Comparison of ENCODE assay signal across 22 cellular contexts in the genomic region with DNA sequence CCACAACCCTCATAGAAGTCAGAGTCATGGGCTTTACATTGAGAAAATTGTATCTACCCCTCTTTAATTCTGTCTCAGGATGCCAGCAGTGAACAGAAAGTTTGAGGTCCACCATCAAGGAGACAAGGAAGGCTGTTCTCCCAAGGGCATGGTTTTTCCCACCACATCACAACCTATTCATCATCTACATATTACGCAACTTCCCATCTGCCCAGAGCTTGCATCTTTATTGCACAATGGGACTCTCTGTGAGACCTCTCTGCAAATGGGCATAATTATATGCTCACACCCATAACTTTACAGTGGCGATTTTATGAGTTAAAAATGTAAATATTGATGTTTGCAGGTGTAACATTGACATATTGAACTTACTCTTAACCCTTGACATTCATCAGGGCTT. TPM values are rescaled to one million over a fixed set of nuclear protein-coding genes. Genes with fewer than 3 reads are reported as not detected.
DNase-seq lines count a peak whose midpoint lies in the region; ATAC-seq and TF ChIP-seq lines count a peak whose summit lies in the region.
"Had no signal": no experiment of that assay in that cellular context is flagged by ENCODE, and none has a peak within 500 bp of the region (broad histone marks: within the 10 kb centered on the region; RNA-seq: fewer than 3 reads in every experiment).

No MANE protein-coding gene starts in this region.

- H3T11ph ChIP-seq in H9 (ENCODE audit: low read length), result no peak overlapping the region

- DNase-seq in A673 (ENCODE audit: low spot score) (peak; percentile 4), HCT116 (ENCODE audit: low read depth, low spot score) (no peak), NCI-H748 treated with DMSO at 0.1 percent for 48 hours (lab: John Stamatoyannopoulos, UW) (peak; percentile 16), epithelial cell of prostate (ENCODE audit: low read depth, low spot score) (peak; percentile 5), NCI-H1105 treated with DMSO at 0.1 percent for 48 hours (lab: John Stamatoyannopoulos, UW) (no peak), H9 (no peak), NCI-H526 (lab: John Stamatoyannopoulos, UW) (no peak), T-helper 2 cell (no peak)
- DNase-seq: activated CD4-positive, alpha-beta T cell treated with anti-CD3 and anti-CD28 coated beads, Interleukin-2, amount 10 ng/mL, durations not matched to agents 7 days and 5 days; COR-L47; effector memory CD4-positive, alpha-beta T cell; MG63; NCI-H2107; NCI-H524 treated with DMSO at 0.1 percent for 48 hours; nephron progenitor cell; posterior cingulate gyrus; SK-N-SH had no signal

- H4K20me1 ChIP-seq in HCT116 (ENCODE audit: insufficient read depth) (no peaks in the 10 kb centered on the region), H9 (ENCODE audit: control insufficient read depth, insufficient read depth, insufficient read length) (no peaks in the 10 kb centered on the region)

- H3K27ac ChIP-seq in A673 (ENCODE audit: low read depth, low read length, poor library complexity, severe bottlenecking) (no peak overlapping the region), HCT116 (ENCODE audit: low read depth, low read length) (no peak overlapping the region), epithelial cell of prostate (no peak overlapping the region), H9 (ENCODE audit: insufficient read length, low read depth, low read length) (no peak overlapping the region)

- H3K4me2 ChIP-seq in HCT116 (ENCODE audit: low read length) (no peak overlapping the region), H9 (ENCODE audit: insufficient read depth, insufficient read length, low read length) (no peak overlapping the region)
- H3K4me2 ChIP-seq: SK-N-SH had no signal

- H3K9ac ChIP-seq in HCT116 (ENCODE audit: low read length) (no peak overlapping the region), H9 (ENCODE audit: extremely low read depth, insufficient read length, low read length) (no peak overlapping the region)
- H3K9ac ChIP-seq: SK-N-SH had no signal

- no peaks in the 10 kb centered on the region for H3K9me3 ChIP-seq in A673 (ENCODE audit: low read depth, low read length, poor library complexity, severe bottlenecking)
- H3K9me3 ChIP-seq in HCT116 (ENCODE audit: control insufficient read depth in 1 of 2, insufficient read depth in 1 of 2, low read depth in 1 of 2, low read length in 2 of 2), result no peaks in the 10 kb centered on the region
- peaks cover 69% of the 10 kb centered on the region for H3K9me3 ChIP-seq in H9 (ENCODE audit: control insufficient read depth, low read depth, low read length)
- H3K9me3 ChIP-seq: MG63, SK-N-SH had no signal

- H3K27me3 ChIP-seq in A673 (replicated peaks; ENCODE audit: insufficient read depth, low read depth, low read length, poor library complexity), result no peaks in the 10 kb centered on the region
- no peaks in the 10 kb centered on the region for H3K27me3 ChIP-seq in HCT116 (ENCODE audit: insufficient read depth, low read length)
- H3K27me3 ChIP-seq in H9 (ENCODE audit: insufficient read depth, low read length), result no peaks in the 10 kb centered on the region
- H3K27me3 ChIP-seq: MG63 had no signal

- H3K9me3 Mint-ChIP-seq in H9, result peaks cover 50 to 69% of the 10 kb centered on the region in 2 experiments
- H3K9me3 Mint-ChIP-seq: activated CD4-positive, alpha-beta T cell treated with anti-CD3 and anti-CD28 coated beads, Interleukin-2, amount 10 ng/mL, durations not matched to agents 7 days and 5 days had no signal

- H3K27me3 Mint-ChIP-seq in H9 (ENCODE audit: low read depth), result peaks cover 6% of the 10 kb centered on the region; the same call in 1 of the 2 replicates
- H3K27me3 Mint-ChIP-seq: activated CD4-positive, alpha-beta T cell treated with anti-CD3 and anti-CD28 coated beads, Interleukin-2, amount 10 ng/mL, durations not matched to agents 7 days and 5 days had no signal

- H3K56ac ChIP-seq in H9 (ENCODE audit: insufficient read length, low read depth, low read length), result no peak overlapping the region

- no peak overlapping the region for H2BK20ac ChIP-seq in H9 (ENCODE audit: low read depth, low read length, poor library complexity, severe bottlenecking)

- H2BK120ac ChIP-seq in H9 (ENCODE audit: low read depth, low read length, poor library complexity, severe bottlenecking), result no peak overlapping the region

- no peaks in the 10 kb centered on the region for H3K4me1 ChIP-seq in A673 (ENCODE audit: insufficient read depth, low read length, poor library complexity, severe bottlenecking)
- no peaks in the 10 kb centered on the region for H3K4me1 ChIP-seq in HCT116 (ENCODE audit: control insufficient read depth in 1 of 2, insufficient read depth in 2 of 2, low read length in 2 of 2)
- no peaks in the 10 kb centered on the region for H3K4me1 ChIP-seq in H9 (ENCODE audit: insufficient read depth, low read length)

- no peaks in the 10 kb centered on the region for H3K79me1 ChIP-seq in H9 (ENCODE audit: insufficient read depth, low read depth, low read length, poor library complexity, severe bottlenecking)

- intact Hi-C loops in A673 (cut with micrococcal nuclease; ENCODE audit: unreplicated experiment), result no loop called here
- intact Hi-C loops in HCT116 (cut with micrococcal nuclease), result no loop called here

- no peak overlapping the region for H2BK12ac ChIP-seq in H9 (ENCODE audit: insufficient read length, low read depth, low read length)

- RAD21 ChIA-PET in HCT116 (lab: Charles Lee; ENCODE audit: low non-redundant PET in 1 of 2, low total read pairs in 2 of 2, uncharacterized antibody in 2 of 2, unreplicated experiment in 2 of 2), result no interaction called here

- H3K36me3 Mint-ChIP-seq in H9 (ENCODE audit: insufficient read depth in 1 of 3, low read depth in 3 of 3), result no peaks in the 10 kb centered on the region

- H2BK15ac ChIP-seq in H9 (ENCODE audit: low read depth, low read length), result no peak overlapping the region

- no peak overlapping the region for H4K91ac ChIP-seq in H9 (ENCODE audit: insufficient read length, low read depth, low read length)

- H2AFZ ChIP-seq in HCT116 (ENCODE audit: low read depth, low read length, poor library complexity, severe bottlenecking) (no peak overlapping the region), H9 (ENCODE audit: low read length) (no peak overlapping the region)

- no peak overlapping the region for H3K23ac ChIP-seq in H9 (ENCODE audit: insufficient read length, low read depth, low read length)

- POLR2A ChIA-PET in A673 (lab: Charles Lee; ENCODE audit: low non-redundant PET), result no interaction called here
- POLR2A ChIA-PET in HCT116 (lab: Charles Lee), result no interaction called here

- H3K14ac ChIP-seq in H9 (ENCODE audit: insufficient read depth, low read length), result no peak overlapping the region

- CTCF ChIA-PET in A673 (lab: Charles Lee) (no interaction called here), HCT116 (lab: Charles Lee) (no interaction called here)

- TF ChIP-seq POLR2A in HCT116 (IDR thresholded peaks at IDR 0.05; ENCODE audit: borderline replicate concordance, extremely low read depth, insufficient read depth, insufficient read length), result no peak

- no peaks in the 10 kb centered on the region for H3K23me2 ChIP-seq in H9 (ENCODE audit: insufficient read length, low read depth, low read length, poor library complexity, severe bottlenecking)

- no peak overlapping the region for H4K8ac ChIP-seq in H9 (replicated peaks; ENCODE audit: insufficient read length, low read depth, low read length)

- H3K4me3 ChIP-seq in A673 (ENCODE audit: low read depth, low read length, poor library complexity, severe bottlenecking) (no peak overlapping the region), HCT116 (replicated peaks in 1 of 2; ENCODE audit: low read depth in 1 of 2, low read length in 2 of 2) (no peak overlapping the region)
- H3K4me3 ChIP-seq: MG63 had no signal

- H3K4ac ChIP-seq in H9 (ENCODE audit: low read depth, low read length), result no peak overlapping the region

- WGBS in H9 (ENCODE audit: extremely low coverage, insufficient read length, low lambda C conversion rate), result no CpG with 5 or more reads among the region's 2 CpGs

- no peak overlapping the region for H3K27ac Mint-ChIP-seq in H9
- H3K27ac Mint-ChIP-seq: activated CD4-positive, alpha-beta T cell treated with anti-CD3 and anti-CD28 coated beads, Interleukin-2, amount 10 ng/mL, durations not matched to agents 7 days and 5 days; nephron progenitor cell had no signal

- H4K5ac ChIP-seq in H9 (ENCODE audit: insufficient read length, low read depth, low read length), result no peak overlapping the region

- H2AK5ac ChIP-seq in H9 (ENCODE audit: insufficient read length, low read length), result no peak overlapping the region

- H3K79me2 ChIP-seq in HCT116 (ENCODE audit: insufficient read depth, low read length) (no peaks in the 10 kb centered on the region), H9 (ENCODE audit: insufficient read depth, low read length) (no peaks in the 10 kb centered on the region)

- no peak for ATAC-seq in HCT116

- TF ChIP-seq RAD21 in HCT116 (IDR thresholded peaks at IDR 0.05; ENCODE audit: low read depth), result no peak

- no peaks in the 10 kb centered on the region for H3K9me2 ChIP-seq in HCT116 (ENCODE audit: insufficient read depth)
- H3K9me2 ChIP-seq: SK-N-SH had no signal

- no peak overlapping the region for H2BK5ac ChIP-seq in H9 (ENCODE audit: insufficient read length, low read length)

- no TSS peak for BruUV-seq in A673 (replicated peaks; lab: Mats Ljungman, UMichigan)
- no TSS peak for BruUV-seq in HCT116 (replicated peaks; lab: Mats Ljungman, UMichigan)

- no peaks in the 10 kb centered on the region for H3K4me1 Mint-ChIP-seq in H9
- H3K4me1 Mint-ChIP-seq: activated CD4-positive, alpha-beta T cell treated with anti-CD3 and anti-CD28 coated beads, Interleukin-2, amount 10 ng/mL, durations not matched to agents 7 days and 5 days; nephron progenitor cell had no signal

- no peak overlapping the region for H3K18ac ChIP-seq in H9 (ENCODE audit: insufficient read length, low read depth, low read length)

- TF ChIP-seq CTCF in A673 (conservative IDR thresholded peaks at IDR 0.05; ENCODE audit: low read depth, low read length) (no peak), HCT116 (IDR thresholded peaks at IDR 0.05 in 2 of 3, conservative IDR thresholded peaks at IDR 0.05 in 1 of 3; ENCODE audit: borderline replicate concordance in 1 of 3, insufficient read depth in 1 of 3, low read depth in 2 of 3, low read length in 2 of 3) (no peak), H9 (conservative IDR thresholded peaks at IDR 0.05) (no peak)

- H3K4me3 Mint-ChIP-seq in H9, result no peak overlapping the region
- H3K4me3 Mint-ChIP-seq: activated CD4-positive, alpha-beta T cell treated with anti-CD3 and anti-CD28 coated beads, Interleukin-2, amount 10 ng/mL, durations not matched to agents 7 days and 5 days; nephron progenitor cell had no signal

- H3K36me3 ChIP-seq in A673 (ENCODE audit: insufficient read depth, low read length, poor library complexity, severe bottlenecking), result no peaks in the 10 kb centered on the region
- no peaks in the 10 kb centered on the region for H3K36me3 ChIP-seq in HCT116 (ENCODE audit: control insufficient read depth in 1 of 2, insufficient read depth in 2 of 2, low read length in 2 of 2)
- H3K36me3 ChIP-seq: MG63 had no signal

RNA-seq across cellular contexts. Expression of gene PAGE2, which starts 38.9 kb away (rescaled TPM):
- total RNA-seq in A673 (2021), result not detected in 2 replicates
- not detected for total RNA-seq in HCT116 (2021; ENCODE audit: unreplicated experiment)
- polyA plus RNA-seq in HCT116 (2012), result not detected in 2 replicates
- total RNA-seq in H9 (2021), result not detected in 2 replicates
- total RNA-seq: activated CD4-positive, alpha-beta T cell treated with anti-CD3 and anti-CD28 coated beads, Interleukin-2, amount 10 ng/mL, durations not matched to agents 7 days and 5 days; cerebellum; HT-29; skeletal muscle tissue; urinary bladder had no signal
- polyA plus RNA-seq: AG04450, urinary bladder had no signal

RNA-seq across cellular contexts. Expression of gene PAGE2B, which starts 52.9 kb away (rescaled TPM):
- not detected in 2 replicates for total RNA-seq in A673 (2021)
- total RNA-seq in HCT116 (2021; ENCODE audit: unreplicated experiment), result not detected
- 0.34 TPM in 1 of 2 replicates, not detected in the other for polyA plus RNA-seq in HCT116 (2012)
- total RNA-seq in H9 (2021), result not detected in 2 replicates
- total RNA-seq: activated CD4-positive, alpha-beta T cell treated with anti-CD3 and anti-CD28 coated beads, Interleukin-2, amount 10 ng/mL, durations not matched to agents 7 days and 5 days; cerebellum; HT-29; skeletal muscle tissue; urinary bladder had no signal
- polyA plus RNA-seq: AG04450, urinary bladder had no signal

Comparison
In these comparisons a context has a peak if more than half of its experiments do, and no peak if none do; other contexts are left out.
1. DNase-seq: peak in A673 (single experiment), NCI-H748 treated with DMSO at 0.1 percent for 48 hours (single experiment) and epithelial cell of prostate (single experiment); none in HCT116 (single experiment), NCI-H1105 treated with DMSO at 0.1 percent for 48 hours (single experiment), H9 (single experiment), NCI-H526 (0 of 2) and T-helper 2 cell (0 of 5).